Comparison of ENCODE assay signal across 26 cellular contexts in the genomic region with DNA sequence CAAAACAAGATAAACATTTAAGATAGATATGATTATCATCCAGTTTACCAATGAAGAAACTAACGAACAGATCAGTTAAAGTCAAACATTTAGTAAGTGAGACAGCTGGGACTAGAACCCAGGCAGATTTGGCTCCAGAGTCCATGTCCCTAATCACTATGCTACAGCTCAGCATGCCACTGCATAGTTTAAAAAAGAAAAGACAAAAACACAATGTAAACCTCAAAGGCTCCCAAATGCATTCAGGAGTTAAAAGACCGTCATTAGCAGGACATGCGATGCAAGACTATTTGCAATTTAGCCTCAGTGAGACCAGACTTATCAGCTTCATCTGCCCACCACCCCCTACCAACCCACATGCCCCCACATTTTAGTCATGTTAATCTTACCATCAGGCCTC.
"Had no signal": no experiment of that assay in that cellular context is flagged by ENCODE, and none has a peak within 500 bp of the region (broad histone marks: within the 10 kb centered on the region; RNA-seq: fewer than 3 reads in every experiment).

No MANE protein-coding gene starts in this region.

- ATAC-seq: activated naive CD4-positive, alpha-beta T cell treated with anti-CD3 and anti-CD28 coated beads, Interleukin-2, amount 50 U/mL, for 72 hours; activated naive CD8-positive, alpha-beta T cell treated with anti-CD3 and anti-CD28 coated beads, Interleukin-2, amount 50 U/mL, for 24 hours; activated T-cell treated with anti-CD3 and anti-CD28 coated beads, Interleukin-2, amount 50 U/mL, for 4 hours; SK-N-SH treated with all-trans-retinoic acid at 6 μM for 48 hours had no signal

- H3K27ac ChIP-seq: ascending aorta, cardiac muscle cell, SJSA1 had no signal

- H3K4me3 Mint-ChIP-seq: activated B cell treated with CpG ODN at 0.5 μM for 24 hours; activated CD4-positive, alpha-beta memory T cell treated with anti-CD3 and anti-CD28 coated beads for 36 hours; activated CD4-positive, alpha-beta T cell treated with anti-CD3 and anti-CD28 coated beads, Interleukin-2, amount 10 ng/mL, durations not matched to agents 7 days and 5 days; activated naive CD8-positive, alpha-beta T cell treated with anti-CD3 and anti-CD28 coated beads, Interleukin-2, amount 50 U/mL, for 24 hours; activated T-cell treated with anti-CD3 and anti-CD28 coated beads, Interleukin-2, amount 50 U/mL, for 4 hours had no signal

- H3K4me3 ChIP-seq: ascending aorta, cardiac muscle cell, SJSA1 had no signal

- H3K9me3 ChIP-seq: ascending aorta, SJSA1 had no signal

- H3K27me3 ChIP-seq: ascending aorta, cardiac muscle cell, SJSA1 had no signal

- H3K36me3 ChIP-seq: cardiac muscle cell, SJSA1 had no signal

- H3K27ac Mint-ChIP-seq: activated B cell treated with CpG ODN at 0.5 μM for 24 hours; activated CD4-positive, alpha-beta memory T cell treated with anti-CD3 and anti-CD28 coated beads for 36 hours; activated CD4-positive, alpha-beta T cell treated with anti-CD3 and anti-CD28 coated beads, Interleukin-2, amount 10 ng/mL, durations not matched to agents 7 days and 5 days; activated naive CD4-positive, alpha-beta T cell treated with anti-CD3 and anti-CD28 coated beads, Interleukin-2, amount 50 U/mL, for 72 hours; activated naive CD8-positive, alpha-beta T cell treated with anti-CD3 and anti-CD28 coated beads, Interleukin-2, amount 50 U/mL, for 24 hours had no signal

- H3K4me1 ChIP-seq: ascending aorta had no signal

- H3K9me3 Mint-ChIP-seq: activated B cell treated with CpG ODN at 0.5 μM for 24 hours; activated CD4-positive, alpha-beta memory T cell treated with anti-CD3 and anti-CD28 coated beads for 36 hours; activated CD4-positive, alpha-beta T cell treated with anti-CD3 and anti-CD28 coated beads, Interleukin-2, amount 10 ng/mL, durations not matched to agents 7 days and 5 days; activated naive CD8-positive, alpha-beta T cell treated with anti-CD3 and anti-CD28 coated beads, Interleukin-2, amount 50 U/mL, for 24 hours; activated T-cell treated with anti-CD3 and anti-CD28 coated beads, Interleukin-2, amount 50 U/mL, for 4 hours had no signal

- H3K27me3 Mint-ChIP-seq: activated B cell treated with CpG ODN at 0.5 μM for 24 hours; activated CD4-positive, alpha-beta memory T cell treated with anti-CD3 and anti-CD28 coated beads for 36 hours; activated CD4-positive, alpha-beta T cell treated with anti-CD3 and anti-CD28 coated beads, Interleukin-2, amount 10 ng/mL, durations not matched to agents 7 days and 5 days; activated naive CD8-positive, alpha-beta T cell treated with anti-CD3 and anti-CD28 coated beads, Interleukin-2, amount 50 U/mL, for 24 hours; brain had no signal

- DNase-seq: activated B cell treated with CpG ODN at 0.5 μM for 24 hours; activated CD4-positive, alpha-beta memory T cell treated with anti-CD3 and anti-CD28 coated beads for 36 hours; activated CD4-positive, alpha-beta T cell treated with anti-CD3 and anti-CD28 coated beads for 1 hour; activated CD4-positive, alpha-beta T cell treated with anti-CD3 and anti-CD28 coated beads, Interleukin-2, amount 10 ng/mL, durations not matched to agents 7 days and 5 days; activated CD8-positive, alpha-beta memory T cell treated with anti-CD3 and anti-CD28 coated beads for 24 hours; activated effector memory CD4-positive, alpha-beta T cell treated with anti-CD3 and anti-CD28 coated beads, Interleukin-2, amount 50 U/mL, for 16 hours; activated naive CD4-positive, alpha-beta T cell treated with Interleukin-2 at 50 U/mL for 16 hours; activated naive CD8-positive, alpha-beta T cell treated with anti-CD3 and anti-CD28 coated beads, Interleukin-2, amount 50 U/mL, for 24 hours; activated T-cell treated with anti-CD3 and anti-CD28 coated beads, Interleukin-2, amount 50 U/mL, for 4 hours; amniotic stem cell; cerebellar nuclear complex; Karpas-422; MM.1S; NCI-H1105; NCI-H1694 treated with DMSO at 0.1 percent for 48 hours; NCI-H2029 treated with DMSO at 0.1 percent for 48 hours; NCI-H510A treated with DMSO at 0.1 percent for 48 hours; PC-3; SHP77; SW 1271 had no signal
